8 cellular contexts compared by ENCODE assay signal in the genomic region with DNA sequence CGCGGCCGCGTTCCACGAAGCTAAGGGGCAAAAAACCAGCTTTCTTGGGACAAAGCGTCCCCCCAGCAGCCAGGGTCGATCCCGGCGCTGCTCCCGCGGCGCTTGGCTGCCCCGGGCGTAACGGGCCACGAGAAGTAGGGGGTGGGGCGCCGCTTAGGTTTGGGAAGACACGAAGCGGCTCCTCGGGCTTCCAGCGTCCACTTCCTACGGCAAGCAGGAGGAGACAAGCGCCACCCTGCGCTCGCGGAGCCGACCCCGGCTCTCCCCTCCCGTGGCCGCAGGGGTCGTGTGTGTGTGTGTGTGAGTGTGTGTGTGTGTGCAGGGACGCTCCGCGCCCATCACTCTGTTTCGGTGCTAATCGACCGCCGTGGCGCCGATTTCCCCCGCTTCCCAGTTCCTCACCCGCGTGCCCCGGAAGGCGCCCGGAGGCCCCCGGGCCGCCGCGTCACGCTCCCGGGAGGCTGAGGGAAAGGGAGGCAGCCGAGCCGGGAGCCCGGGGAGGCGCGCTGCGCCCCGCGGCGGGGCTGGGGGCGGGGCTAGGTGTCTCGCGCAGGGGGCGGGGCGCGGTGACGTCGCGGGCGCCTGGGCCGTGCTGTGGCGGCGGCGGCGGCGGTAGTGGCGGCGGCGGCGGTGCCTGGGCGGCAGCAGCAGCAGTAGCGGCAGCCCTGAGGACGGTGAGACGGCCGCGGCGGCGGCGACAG. TPM values are rescaled to one million over a fixed set of nuclear protein-coding genes. Genes with fewer than 3 reads are reported as not detected.
A peak's percentile ranks its signal among the peaks of the same experiment; 100 is the strongest.
DNase-seq lines count a peak whose midpoint lies in the region; ATAC-seq and TF ChIP-seq lines count a peak whose summit lies in the region.

A gene (plus strand): TSS at position 575 of the 701 bp plus-strand sequence. CDS start 36,681 bp downstream, outside the sequence.

- ATAC-seq in HG02970 (IDR thresholded peaks at IDR 0.05; ENCODE audit: low FRiP score, unreplicated experiment) = peak; percentile 92

- peak; percentile 72 for TF ChIP-seq POLR2A in breast epithelium (IDR thresholded peaks at IDR 0.05)

- peak within 1 kb of the TSS; percentile 80 for H3K4me3 ChIP-seq in WI38 (ENCODE audit: low read depth, low read length)
- H3K4me3 ChIP-seq in breast epithelium = peak within 1 kb of the TSS; percentile 98 to 99 (median 98)
- H3K4me3 ChIP-seq in iPS-20b (ENCODE audit: low read length) = peak within 1 kb of the TSS; percentile 91
- peak within 1 kb of the TSS; percentile 70 to 99 (median 93) for H3K4me3 ChIP-seq in skin epidermis

- DNase-seq in NCI-H2081 (lab: John Stamatoyannopoulos, UW) = peak; percentile 80 to 86
- no peak for DNase-seq in NCI-H2081 treated with DMSO at 0.1 percent for 48 hours (lab: John Stamatoyannopoulos, UW)
- DNase-seq in NCI-H2107 treated with DMSO at 0.1 percent for 48 hours (lab: John Stamatoyannopoulos, UW; ENCODE audit: unreplicated experiment) = peak; percentile 81
- peak; percentile 79 to 81 for DNase-seq in breast epithelium (ENCODE audit: low spot score in 2 of 2)

- TF ChIP-seq CTCF in WI38 (IDR thresholded peaks at IDR 0.05; ENCODE audit: low read depth, low read length) (no peak), breast epithelium (IDR thresholded peaks at IDR 0.05) (peak in 1 of 3 donors; percentile 12)

- peak within 1 kb of the TSS; percentile 91 for H3K9ac ChIP-seq in iPS-20b (ENCODE audit: low read depth, low read length)

- H3K27me3 ChIP-seq in breast epithelium (no peaks in the 10 kb centered on the region), iPS-20b (ENCODE audit: insufficient read depth, low read length) (peaks cover 19% of the 10 kb centered on the region; the same call in 1 of the 2 replicates)

- H3K4me1 ChIP-seq in breast epithelium (peaks cover 0 to 15% of the 10 kb centered on the region in 2 donors), iPS-20b (ENCODE audit: insufficient read depth, low read length) (peaks cover 6% of the 10 kb centered on the region; the same call in 1 of the 2 replicates)

- H3K27ac ChIP-seq in breast epithelium = peak within 1 kb of the TSS; percentile 93 to 97
- peak within 1 kb of the TSS; percentile 55 for H3K27ac ChIP-seq in iPS-20b (ENCODE audit: low read length)
- peak within 1 kb of the TSS; percentile 87 to 100 (median 97) for H3K27ac ChIP-seq in skin epidermis

- H3K36me3 ChIP-seq in breast epithelium (no peaks in the 10 kb centered on the region), iPS-20b (ENCODE audit: insufficient read depth, low read depth, low read length) (no peaks in the 10 kb centered on the region)

- H3K9me3 ChIP-seq in breast epithelium (no peaks in the 10 kb centered on the region), iPS-20b (ENCODE audit: insufficient read depth, low read depth, low read length) (no peaks in the 10 kb centered on the region)

- intact Hi-C loops in breast epithelium (cut with DNase I; ENCODE audit: low total_unique reads) = no loop called here

RNA-seq across cellular contexts. Expression of the gene that starts here (rescaled TPM):
- 10 to 100 TPM; 47.4 to 63.4 (median 52.8) TPM for total RNA-seq in breast epithelium
